30 cellular contexts compared by ENCODE assay signal in genomic region chr11:71307811-71308645, GRCh38. TPM values are rescaled to one million over a fixed set of nuclear protein-coding genes. Genes with fewer than 3 reads are reported as not detected.
DNase-seq lines count a peak whose midpoint lies in the region; ATAC-seq and TF ChIP-seq lines count a peak whose summit lies in the region.
"Had no signal": no experiment of that assay in that cellular context is flagged by ENCODE, and none has a peak within 500 bp of the region (broad histone marks: within the 10 kb centered on the region; RNA-seq: fewer than 3 reads in every experiment).

No MANE protein-coding gene starts in this region.

- no peaks in the 10 kb centered on the region for H3K4me1 ChIP-seq in Panc1 (ENCODE audit: control insufficient read depth, insufficient read depth, low read length)
- no peaks in the 10 kb centered on the region for H3K4me1 ChIP-seq in suprapubic skin
- H3K4me1 ChIP-seq: adrenal gland, esophagus squamous epithelium, tibial nerve had no signal

- TF ChIP-seq POLR2A in suprapubic skin (IDR thresholded peaks at IDR 0.05) = no peak

- TF ChIP-seq CTCF in Panc1 (IDR thresholded peaks at IDR 0.05) (no peak), suprapubic skin (IDR thresholded peaks at IDR 0.05) (no peak)

- no peaks in the 10 kb centered on the region for H3K9me3 ChIP-seq in Panc1 (ENCODE audit: control insufficient read depth, insufficient read depth, low read depth, low read length)
- no peaks in the 10 kb centered on the region for H3K9me3 ChIP-seq in suprapubic skin
- H3K9me3 ChIP-seq: adrenal gland, esophagus squamous epithelium, right lobe of liver had no signal

- peak; percentile 19 for DNase-seq in activated CD8-positive, alpha-beta memory T cell treated with anti-CD3 and anti-CD28 coated beads for 24 hours
- no peak for DNase-seq in activated CD8-positive, alpha-beta memory T cell treated with anti-CD3 and anti-CD28 coated beads, Interleukin-2, amount 50 U/mL, for 4 hours
- DNase-seq in Panc1 (ENCODE audit: low read depth, low spot score) = no peak
- DNase-seq in left lobe of liver (ENCODE audit: low spot score) = peak; percentile 30
- DNase-seq in suprapubic skin (ENCODE audit: low spot score in 2 of 2) = peak; percentile 24 to 58
- DNase-seq in DMS79 treated with DMSO at 0.1 percent for 48 hours (lab: John Stamatoyannopoulos, UW) = no peak
- no peak for DNase-seq in Right ventricle myocardium superior
- DNase-seq in DMS79 (lab: John Stamatoyannopoulos, UW) = no peak
- DNase-seq: activated B cell treated with CpG ODN at 0.5 μM for 24 hours; activated CD4-positive, alpha-beta T cell treated with anti-CD3 and anti-CD28 coated beads, Interleukin-2, amount 50 U/mL, for 48 hours; activated naive CD4-positive, alpha-beta T cell; AML-193; brain microvascular endothelial cell; esophagus squamous epithelium; GF-D8; hippocampal formation; immature natural killer cell; left ventricle myocardium superior; midbrain; NCI-H1694 treated with DMSO at 0.1 percent for 48 hours; NCI-H2171 treated with DMSO at 0.1 percent for 48 hours; NCI-H524 treated with DMSO at 0.1 percent for 48 hours; stimulated activated CD4-positive, alpha-beta T cell treated with anti-CD3 and anti-CD28 coated beads, Interleukin-15, amount 100 ng/mL, for 24 hours; T-helper 9 cell had no signal

- ATAC-seq in Panc1 (peak; percentile 28; the same call in 1 of the 2 replicates), left lobe of liver (no peak), Right ventricle myocardium superior (ENCODE audit: poor library complexity) (no peak)
- ATAC-seq: CD8-positive, alpha-beta T cell; left ventricle myocardium superior had no signal

- TF ChIP-seq EP300 in suprapubic skin (IDR thresholded peaks at IDR 0.05) = no peak

- intact Hi-C loops in Panc1 (cut with micrococcal nuclease; ENCODE audit: unreplicated experiment) = no loop called here
- intact Hi-C loops in Right ventricle myocardium superior (cut with DNase I) = no loop called here

- no TSS peak for BruUV-seq in Panc1 (replicated peaks; lab: Mats Ljungman, UMichigan)

- 80% methylated on average over 5 of the region's 5 CpGs for WGBS in suprapubic skin

- in situ Hi-C loops in Panc1 (cut with HindIII; ENCODE audit: low pct_unique_long_range_greater_than_20kb, low sequenced_read_pairs) = no loop called here

- H3K36me3 ChIP-seq in Panc1 (ENCODE audit: control insufficient read depth, insufficient read depth, low read length) = no peaks in the 10 kb centered on the region
- H3K36me3 ChIP-seq in suprapubic skin = no peaks in the 10 kb centered on the region
- H3K36me3 ChIP-seq: adrenal gland, brain microvascular endothelial cell, esophagus squamous epithelium, right lobe of liver, tibial nerve had no signal

- CTCF ChIA-PET in Panc1 (lab: Charles Lee) = interaction anchor here (0.7 kb wide), 1 partner anchor 37 kb away, joined by 5 read pairs; no protein-coding TSS in a partner anchor

- no peak overlapping the region for H3K4me3 ChIP-seq in Panc1 (ENCODE audit: low read depth in 2 of 2, low read length in 2 of 2)
- no peak overlapping the region for H3K4me3 ChIP-seq in suprapubic skin
- H3K4me3 ChIP-seq: adrenal gland, esophagus squamous epithelium, right lobe of liver, tibial nerve had no signal

- H3K27ac ChIP-seq in Panc1 (ENCODE audit: low read length) (no peak overlapping the region), suprapubic skin (no peak overlapping the region)
- H3K27ac ChIP-seq: adrenal gland, brain microvascular endothelial cell, esophagus squamous epithelium, KMS-11, tibial nerve had no signal

- POLR2A ChIA-PET in Panc1 (lab: Charles Lee) = interaction anchor here (0.6 kb wide), 1 partner anchor 145 kb away, joined by 7 read pairs; the partner anchor contains the start of gene NADSYN1

- H3K27me3 ChIP-seq in Panc1 (ENCODE audit: control insufficient read depth, insufficient read depth, low read length) (no peaks in the 10 kb centered on the region), suprapubic skin (no peaks in the 10 kb centered on the region)
- H3K27me3 ChIP-seq: adrenal gland, brain microvascular endothelial cell, right lobe of liver, tibial nerve had no signal

RNA-seq across cellular contexts. Expression of gene SHANK2, which starts 55.7 kb away (rescaled TPM):
- total RNA-seq in Panc1 (2021; ENCODE audit: unreplicated experiment) (1.7 TPM), left lobe of liver (33.8 TPM), suprapubic skin (10 to 100 TPM in 2 of 4 donors, 1 to 10 TPM in 2; 5.9 to 14.0 (median 10.1) TPM), Right ventricle myocardium superior (0.11 TPM)
- 1.0 TPM for polyA plus RNA-seq in Panc1 (2012; ENCODE audit: insufficient read length)
- total RNA-seq: CD8-positive, alpha-beta T cell; H4 had no signal
- polyA plus RNA-seq: immature natural killer cell had no signal

Comparison
In these comparisons a context has a peak if more than half of its experiments do, and no peak if none do; other contexts are left out.
1. DNase-seq: peak in activated CD8-positive, alpha-beta memory T cell treated with anti-CD3 and anti-CD28 coated beads for 24 hours (single experiment), left lobe of liver (single experiment) and suprapubic skin (2 of 2); none in activated CD8-positive, alpha-beta memory T cell treated with anti-CD3 and anti-CD28 coated beads, Interleukin-2, amount 50 U/mL, for 4 hours (single experiment), Panc1 (single experiment), DMS79 treated with DMSO at 0.1 percent for 48 hours (single experiment), Right ventricle myocardium superior (single experiment) and DMS79 (single experiment).